13 cellular contexts compared by ENCODE assay signal in genomic region chr6:21952367-21952766, GRCh38.
DNase-seq lines count a peak whose midpoint lies in the region; ATAC-seq and TF ChIP-seq lines count a peak whose summit lies in the region.
"Had no signal": no experiment of that assay in that cellular context is flagged by ENCODE, and none has a peak within 500 bp of the region (broad histone marks: within the 10 kb centered on the region; RNA-seq: fewer than 3 reads in every experiment).

No MANE protein-coding gene starts in this region.

- no peak overlapping the region for H3K4me3 Mint-ChIP-seq in nephron progenitor cell
- H3K4me3 Mint-ChIP-seq: CD4-positive, CD25-positive, alpha-beta regulatory T cell had no signal

- H3K4me1 ChIP-seq in DND-41 (ENCODE audit: insufficient read depth, low read length) (peaks cover 68% of the 10 kb centered on the region), hepatocyte (ENCODE audit: insufficient read depth) (peaks cover 47% of the 10 kb centered on the region)

- H3K9me3 ChIP-seq in DND-41 (ENCODE audit: insufficient read depth, low read length, severe bottlenecking) (no peaks in the 10 kb centered on the region), KOPT-K1 (ENCODE audit: insufficient read depth, low read length, poor library complexity, severe bottlenecking) (no peaks in the 10 kb centered on the region), hepatocyte (ENCODE audit: low read depth) (no peaks in the 10 kb centered on the region)
- H3K9me3 ChIP-seq: BLaER1 treated with 17β-estradiol and CSF1 and Interleukin-3, amounts not matched to agents 10 nM and 100 nM had no signal

- no peak overlapping the region for H3K9ac ChIP-seq in DND-41 (ENCODE audit: low read depth, low read length)
- H3K9ac ChIP-seq: BLaER1 treated with 17β-estradiol and CSF1 and Interleukin-3, amounts not matched to agents 10 nM and 100 nM had no signal

- H4K20me1 ChIP-seq in DND-41 (ENCODE audit: insufficient read depth, low read length) (no peaks in the 10 kb centered on the region), hepatocyte (ENCODE audit: insufficient read depth, poor library complexity, severe bottlenecking) (no peaks in the 10 kb centered on the region)
- H4K20me1 ChIP-seq: BLaER1 treated with 17β-estradiol and CSF1 and Interleukin-3, amounts not matched to agents 10 nM and 100 nM had no signal

- no peaks in the 10 kb centered on the region for H3K27me3 Mint-ChIP-seq in nephron progenitor cell (ENCODE audit: low read depth, poor library complexity)
- H3K27me3 Mint-ChIP-seq: CD4-positive, CD25-positive, alpha-beta regulatory T cell had no signal

- DNase-seq in DND-41, result no peak
- DNase-seq in hepatocyte (ENCODE audit: low spot score), result no peak
- DNase-seq in nephron progenitor cell, result no peak
- DNase-seq in nucleus accumbens (lab: John Stamatoyannopoulos, UW), result no peak
- no peak for DNase-seq in NCI-H2107 treated with DMSO at 0.1 percent for 48 hours (lab: John Stamatoyannopoulos, UW; ENCODE audit: unreplicated experiment)
- DNase-seq in KG1 (lab: John Stamatoyannopoulos, UW), result no peak
- no peak for DNase-seq in activated CD4-positive, alpha-beta T cell treated with anti-CD3 and anti-CD28 coated beads, Interleukin-2, amount 50 U/mL, for 1 hour
- DNase-seq: ACHN; CD4-positive, CD25-positive, alpha-beta regulatory T cell; DMS 273 treated with DMSO at 0.1 percent for 48 hours; HCEC 1CT had no signal

- H3K4me3 ChIP-seq in DND-41 (ENCODE audit: low read depth in 1 of 2, low read length in 2 of 2), result no peak overlapping the region
- no peak overlapping the region for H3K4me3 ChIP-seq in hepatocyte
- H3K4me3 ChIP-seq: BLaER1 treated with 17β-estradiol and CSF1 and Interleukin-3, amounts not matched to agents 10 nM and 100 nM had no signal

- H3K4me2 ChIP-seq in DND-41 (ENCODE audit: insufficient read depth, low read length) (no peak overlapping the region), hepatocyte (no peak overlapping the region)

- no peaks in the 10 kb centered on the region for H3K36me3 ChIP-seq in DND-41 (ENCODE audit: insufficient read depth, low read length)
- peaks cover 63% of the 10 kb centered on the region for H3K36me3 ChIP-seq in KOPT-K1 (ENCODE audit: insufficient read depth, low read length)
- H3K36me3 ChIP-seq in hepatocyte (replicated peaks; ENCODE audit: insufficient read depth, low read depth), result no peaks in the 10 kb centered on the region
- H3K36me3 ChIP-seq: BLaER1 treated with 17β-estradiol and CSF1 and Interleukin-3, amounts not matched to agents 10 nM and 100 nM had no signal

- H3K27ac ChIP-seq in DND-41 (ENCODE audit: low read length) (peak overlapping the region; percentile 82), KOPT-K1 (ENCODE audit: low read depth, low read length, poor library complexity, severe bottlenecking) (peak overlapping the region; percentile 78), hepatocyte (peak overlapping the region; percentile 89)

- no peak for ATAC-seq in DND-41 (ENCODE audit: insufficient read depth, low read depth)

- WGBS in hepatocyte (ENCODE audit: low lambda C conversion rate, missing lambda C conversion rate), result 96% methylated on average over 7 of the region's 7 CpGs

- H3K27me3 ChIP-seq in DND-41 (ENCODE audit: insufficient read depth, low read length, poor library complexity) (no peaks in the 10 kb centered on the region), hepatocyte (no peaks in the 10 kb centered on the region)
- H3K27me3 ChIP-seq: BLaER1 treated with 17β-estradiol and CSF1 and Interleukin-3, amounts not matched to agents 10 nM and 100 nM had no signal

- TF ChIP-seq CTCF in DND-41 (IDR thresholded peaks at IDR 0.05; ENCODE audit: borderline replicate concordance, extremely low read depth, low read length, poor library complexity, severe bottlenecking) (no peak), hepatocyte (IDR thresholded peaks at IDR 0.05; ENCODE audit: poor library complexity) (no peak), nephron progenitor cell (IDR thresholded peaks at IDR 0.05) (no peak)

- peaks cover 22% of the 10 kb centered on the region for H3K79me2 ChIP-seq in DND-41 (ENCODE audit: insufficient read depth, low read length)
- H3K79me2 ChIP-seq in hepatocyte, result no peaks in the 10 kb centered on the region

- H3K36me3 Mint-ChIP-seq in nephron progenitor cell (ENCODE audit: low read depth), result peaks cover 33% of the 10 kb centered on the region
- H3K36me3 Mint-ChIP-seq: CD4-positive, CD25-positive, alpha-beta regulatory T cell had no signal

- no peaks in the 10 kb centered on the region for H3K9me2 ChIP-seq in hepatocyte (replicated peaks; ENCODE audit: insufficient read depth)

- peaks cover 92% of the 10 kb centered on the region for H3K4me1 Mint-ChIP-seq in nephron progenitor cell

- no peaks in the 10 kb centered on the region for H3K9me3 Mint-ChIP-seq in nephron progenitor cell

- H3K27ac Mint-ChIP-seq in nephron progenitor cell, result peak overlapping the region; percentile 83
- H3K27ac Mint-ChIP-seq: CD4-positive, CD25-positive, alpha-beta regulatory T cell had no signal

- H2AFZ ChIP-seq in DND-41 (ENCODE audit: low read depth, low read length) (no peak overlapping the region), hepatocyte (no peak overlapping the region)
